In the genomic region with DNA sequence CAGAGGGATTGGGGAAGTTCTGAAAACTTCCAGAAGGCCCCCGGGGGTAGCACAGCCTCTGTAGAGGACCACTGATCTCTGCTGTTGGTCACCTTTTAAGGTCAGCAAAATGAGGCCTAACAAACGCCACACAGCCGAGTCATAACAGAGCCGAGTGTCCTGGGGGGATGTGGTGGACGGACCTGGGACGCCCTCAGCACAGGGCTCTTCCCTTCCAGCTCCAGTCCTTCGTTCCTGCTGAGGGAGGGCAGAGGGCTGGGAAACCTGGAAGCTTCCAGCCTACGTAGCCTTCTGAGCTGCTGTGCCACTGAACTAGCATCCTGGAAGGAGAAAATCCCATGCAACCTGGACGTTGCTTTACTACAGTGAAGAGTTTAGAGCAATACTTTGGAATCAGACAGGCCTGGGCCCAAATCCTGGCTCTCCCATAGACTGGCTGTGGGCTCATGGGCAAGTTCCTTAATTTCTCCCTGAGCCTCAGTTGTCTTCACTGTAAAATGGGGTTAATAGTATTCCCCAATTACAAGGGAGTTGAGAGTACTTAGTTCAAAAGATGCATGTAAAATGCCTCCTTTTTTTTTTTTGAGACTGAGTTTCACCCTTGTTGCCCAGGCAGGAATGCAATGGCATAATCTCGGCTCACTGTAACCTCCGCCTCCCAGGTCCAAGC, we compare ENCODE assay signal across 24 cellular contexts.
"Had no signal": no experiment of that assay in that cellular context is flagged by ENCODE, and none has a peak within 500 bp of the region (broad histone marks: within the 10 kb centered on the region; RNA-seq: fewer than 3 reads in every experiment).

No MANE protein-coding gene starts in this region.

- DNase-seq: KBM-7, MV-4-11, NCI-H1048, NCI-H1105, NCI-H1417, NCI-H1436 treated with DMSO at 0.1 percent for 48 hours, NCI-H1694, NCI-H187 treated with DMSO at 0.1 percent for 48 hours, NCI-H2081, NCI-H2107, NCI-H2171, NCI-H226, NCI-H446, NCI-H510A, NCI-H524 treated with DMSO at 0.1 percent for 48 hours, NCI-H69, NCI-H774, PC-3, SHP77, SK-N-SH, SW 1271 had no signal

- FAIRE-seq: HTR-8/SVneo had no signal

- H3K9ac ChIP-seq: SK-N-SH had no signal

- H3K4me2 ChIP-seq: SK-N-SH had no signal

- H3K27ac ChIP-seq: HL-60, RWPE1 had no signal

- H3K9me3 ChIP-seq: SK-N-SH had no signal
